ENCODE assay signal across 35 cellular contexts in the genomic region with DNA sequence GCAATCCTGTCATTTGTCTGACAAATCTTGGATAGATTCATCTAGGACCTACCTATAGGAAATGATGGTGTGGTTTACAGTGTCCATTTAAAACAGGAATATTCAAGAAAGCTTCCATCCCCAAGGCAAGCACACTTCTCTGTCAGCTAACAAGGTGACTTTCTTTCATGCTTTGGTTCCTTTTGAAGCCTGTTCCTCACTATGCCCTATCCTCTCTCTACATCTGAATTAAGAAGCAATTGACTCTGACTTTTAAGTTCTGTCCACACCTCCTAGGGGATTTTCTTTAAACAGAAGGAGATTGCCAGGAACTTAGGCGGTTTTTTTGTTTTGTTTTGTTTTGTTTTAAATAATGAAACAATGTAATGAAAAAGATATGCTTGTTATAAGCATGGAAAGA.
"Had no signal": no experiment of that assay in that cellular context is flagged by ENCODE, and none has a peak within 500 bp of the region (broad histone marks: within the 10 kb centered on the region; RNA-seq: fewer than 3 reads in every experiment).

No MANE protein-coding gene starts in this region.

- H3K27me3 Mint-ChIP-seq: activated CD4-positive, alpha-beta memory T cell treated with anti-CD3 and anti-CD28 coated beads, Interleukin-2, amount 10 ng/mL, durations not matched to agents 7 days and 5 days; activated CD4-positive, alpha-beta T cell treated with anti-CD3 and anti-CD28 coated beads for 36 hours; activated CD4-positive, alpha-beta T cell treated with anti-CD3 and anti-CD28 coated beads, Interleukin-2, amount 10 ng/mL, durations not matched to agents 24 days and 14 days; activated naive CD8-positive, alpha-beta T cell; activated T-cell treated with anti-CD3 and anti-CD28 coated beads, Interleukin-2, amount 50 U/mL, for 24 hours; activated T-helper 17 cell treated with anti-CD3 and anti-CD28 coated beads, Interleukin-2, amount 50 U/mL, for 72 hours; T-helper 17 cell had no signal

- H3K9me3 ChIP-seq: adrenal gland, ascending aorta, breast epithelium, colonic mucosa, esophagus squamous epithelium, gastroesophageal sphincter, heart right ventricle had no signal

- H3K36me3 ChIP-seq: adrenal gland, ascending aorta, breast epithelium, cardiac muscle cell, colonic mucosa, esophagus squamous epithelium, gastroesophageal sphincter, heart right ventricle, WERI-Rb-1 had no signal

- H3K4me1 Mint-ChIP-seq: activated CD4-positive, alpha-beta memory T cell treated with anti-CD3 and anti-CD28 coated beads, Interleukin-2, amount 10 ng/mL, durations not matched to agents 7 days and 5 days; activated CD4-positive, alpha-beta T cell treated with anti-CD3 and anti-CD28 coated beads for 36 hours; activated CD4-positive, alpha-beta T cell treated with anti-CD3 and anti-CD28 coated beads, Interleukin-2, amount 10 ng/mL, durations not matched to agents 24 days and 14 days; activated T-helper 17 cell treated with anti-CD3 and anti-CD28 coated beads, Interleukin-2, amount 50 U/mL, for 72 hours; brain; T-helper 17 cell had no signal

- H3K36me3 Mint-ChIP-seq: activated naive CD8-positive, alpha-beta T cell; brain had no signal

- DNase-seq: activated CD4-positive, alpha-beta memory T cell treated with anti-CD3 and anti-CD28 coated beads, Interleukin-2, amount 10 ng/mL, durations not matched to agents 7 days and 5 days; activated CD4-positive, alpha-beta T cell treated with anti-CD3 and anti-CD28 coated beads for 36 hours; activated CD4-positive, alpha-beta T cell treated with anti-CD3 and anti-CD28 coated beads, Interleukin-2, amount 10 ng/mL, durations not matched to agents 24 days and 14 days; activated CD4-positive, alpha-beta T cell treated with anti-CD3 and anti-CD28 coated beads, Interleukin-2, amount 50 U/mL, for 4 hours; activated CD4-positive, CD25-positive, alpha-beta regulatory T cell; activated CD4-positive, CD25-positive, alpha-beta regulatory T cell treated with anti-CD3 and anti-CD28 coated beads, Interleukin-2, amount 50 U/mL, for 72 hours; activated CD8-positive, alpha-beta memory T cell treated with anti-CD3 and anti-CD28 coated beads, Interleukin-2, amount 50 U/mL, for 48 hours; activated effector memory CD4-positive, alpha-beta T cell treated with Interleukin-2 at 50 U/mL for 16 hours; activated gamma-delta T cell treated with Interleukin-2 at 50 U/mL for 16 hours; activated naive CD4-positive, alpha-beta T cell treated with anti-CD3 and anti-CD28 coated beads, Interleukin-2, amount 50 U/mL, for 16 hours; activated naive CD4-positive, alpha-beta T cell treated with Interleukin-2 at 50 U/mL for 16 hours; activated T-cell treated with anti-CD3 and anti-CD28 coated beads for 4 hours; activated T-cell treated with anti-CD3 and anti-CD28 coated beads, Interleukin-2, amount 50 U/mL, for 24 hours; adrenal gland; amygdala; central memory CD4-positive, alpha-beta T cell; cerebellar nuclear complex; colonic mucosa; effector CD8-positive, alpha-beta T cell; esophagus squamous epithelium; foreskin melanocyte; heart right ventricle; T-helper 1 cell; T-helper 17 cell; T1000; WERI-Rb-1 had no signal

- H3K4me3 ChIP-seq: adrenal gland, ascending aorta, breast epithelium, cardiac muscle cell, colonic mucosa, esophagus squamous epithelium, gastroesophageal sphincter, heart right ventricle had no signal

- H3K4me3 Mint-ChIP-seq: activated CD4-positive, alpha-beta memory T cell treated with anti-CD3 and anti-CD28 coated beads, Interleukin-2, amount 10 ng/mL, durations not matched to agents 7 days and 5 days; activated CD4-positive, alpha-beta T cell treated with anti-CD3 and anti-CD28 coated beads for 36 hours; activated CD4-positive, alpha-beta T cell treated with anti-CD3 and anti-CD28 coated beads, Interleukin-2, amount 10 ng/mL, durations not matched to agents 24 days and 14 days; activated naive CD8-positive, alpha-beta T cell; activated T-cell treated with anti-CD3 and anti-CD28 coated beads, Interleukin-2, amount 50 U/mL, for 24 hours; activated T-helper 17 cell treated with anti-CD3 and anti-CD28 coated beads, Interleukin-2, amount 50 U/mL, for 72 hours; brain; T-helper 17 cell; T-helper 2 cell treated with Interferon-gamma antibody and Interleukin-4, amounts not matched to agents 5 μg/mL and 100 μg/mL, for 36 hours had no signal

- H3K27ac Mint-ChIP-seq: activated CD4-positive, alpha-beta memory T cell treated with anti-CD3 and anti-CD28 coated beads, Interleukin-2, amount 10 ng/mL, durations not matched to agents 7 days and 5 days; activated CD4-positive, alpha-beta T cell treated with anti-CD3 and anti-CD28 coated beads for 36 hours; activated CD4-positive, alpha-beta T cell treated with anti-CD3 and anti-CD28 coated beads, Interleukin-2, amount 10 ng/mL, durations not matched to agents 24 days and 14 days; activated naive CD8-positive, alpha-beta T cell; activated T-cell treated with anti-CD3 and anti-CD28 coated beads, Interleukin-2, amount 50 U/mL, for 24 hours; activated T-helper 17 cell treated with anti-CD3 and anti-CD28 coated beads, Interleukin-2, amount 50 U/mL, for 72 hours; brain; T-helper 17 cell; T-helper 2 cell treated with Interferon-gamma antibody and Interleukin-4, amounts not matched to agents 5 μg/mL and 100 μg/mL, for 36 hours had no signal

- H3K27ac ChIP-seq: adrenal gland, ascending aorta, breast epithelium, cardiac muscle cell, colonic mucosa, epithelial cell of prostate, esophagus squamous epithelium, gastroesophageal sphincter, heart right ventricle, WERI-Rb-1 had no signal

- H3K4me1 ChIP-seq: ascending aorta, breast epithelium, colonic mucosa, esophagus squamous epithelium, gastroesophageal sphincter, heart right ventricle had no signal

- ATAC-seq: activated CD4-positive, alpha-beta T cell treated with anti-CD3 and anti-CD28 coated beads for 36 hours; activated T-helper 17 cell treated with anti-CD3 and anti-CD28 coated beads, Interleukin-2, amount 50 U/mL, for 72 hours; gastroesophageal sphincter; heart right ventricle; T-helper 17 cell had no signal

- H3K27me3 ChIP-seq: adrenal gland, ascending aorta, breast epithelium, cardiac muscle cell, colonic mucosa, esophagus squamous epithelium, gastroesophageal sphincter had no signal
